Comparison of ENCODE assay signal across 19 cellular contexts in the genomic region with DNA sequence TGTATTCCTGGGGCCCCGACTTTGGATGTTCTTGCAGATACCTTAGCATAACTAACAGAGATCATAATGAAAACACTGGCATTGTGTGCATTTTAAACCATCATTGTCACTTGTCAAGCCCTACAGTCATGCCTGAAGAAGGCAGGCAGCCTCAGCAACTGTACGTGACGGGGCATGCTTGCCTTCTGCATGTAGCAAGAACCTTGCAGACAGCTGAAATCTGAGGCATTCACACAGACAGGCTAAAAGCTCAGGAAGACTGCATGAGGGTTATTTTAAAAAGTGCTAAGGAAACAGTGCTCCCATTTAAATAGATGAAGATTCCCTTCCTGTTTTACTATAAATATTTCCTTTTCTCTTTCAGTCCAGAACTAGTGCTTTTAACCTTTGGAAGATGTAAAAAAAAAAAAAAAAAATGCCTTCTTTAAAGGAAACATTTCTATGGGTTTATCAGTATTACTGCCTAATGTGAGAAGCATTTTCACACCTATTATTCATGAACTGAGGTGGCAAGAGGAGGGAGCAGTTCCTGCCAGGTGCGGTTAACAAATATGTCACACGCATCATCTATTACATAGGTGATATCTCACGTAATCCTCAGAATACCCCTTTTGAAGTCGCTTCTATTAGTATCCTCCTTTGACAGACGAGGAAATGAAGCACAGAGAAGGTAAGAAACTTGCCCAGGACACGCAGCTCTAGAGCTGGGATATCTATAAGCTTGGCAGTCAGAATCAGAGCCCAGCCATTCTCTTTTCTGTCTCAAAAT.
DNase-seq lines count a peak whose midpoint lies in the region; ATAC-seq and TF ChIP-seq lines count a peak whose summit lies in the region.
"Had no signal": no experiment of that assay in that cellular context is flagged by ENCODE, and none has a peak within 500 bp of the region (broad histone marks: within the 10 kb centered on the region; RNA-seq: fewer than 3 reads in every experiment).

No MANE protein-coding gene starts in this region.

- H3K4me1 Mint-ChIP-seq in activated T-helper 17 cell treated with anti-CD3 and anti-CD28 coated beads, Interleukin-2, amount 50 U/mL, for 72 hours, result peaks cover 17% of the 10 kb centered on the region
- H3K4me1 Mint-ChIP-seq: B cell; stimulated activated memory B cell treated with anti-CD40 and anti-IgM and Interleukin-4, amounts not matched to agents 10 μg/mL and 1 μg/mL and 100 μg/mL, for 72 hours had no signal

- peak; percentile 25 for DNase-seq in stimulated activated CD8-positive, alpha-beta memory T cell treated with anti-CD3 and anti-CD28 coated beads, Interleukin-12 subunit alpha, Interleukin-12 subunit beta, amount 100 ng/mL, for 4 hours (ENCODE audit: low read depth)
- no peak for DNase-seq in stimulated activated CD8-positive, alpha-beta memory T cell treated with anti-CD3 and anti-CD28 coated beads, Interleukin-4, amount 100 ng/mL, for 48 hours
- DNase-seq in GM20000 (ENCODE audit: low spot score) (no peak), G401 (ENCODE audit: low spot score) (no peak), dedifferentiated amniotic fluid mesenchymal stem cell (ENCODE audit: extremely low spot score) (no peak)
- DNase-seq: activated effector memory CD4-positive, alpha-beta T cell treated with Interleukin-2 at 50 U/mL for 16 hours; caudate nucleus; mesenchymal stem cell; NCI-H2081; NCI-H526; sigmoid colon; uterus; WERI-Rb-1 had no signal

- in situ Hi-C loops in G401 (cut with HindIII; ENCODE audit: low sequenced_read_pairs), result no loop called here

- H3K27ac Mint-ChIP-seq in activated T-helper 17 cell treated with anti-CD3 and anti-CD28 coated beads, Interleukin-2, amount 50 U/mL, for 72 hours, result peak overlapping the region; percentile 78
- H3K27ac Mint-ChIP-seq: B cell; GM23338; stimulated activated memory B cell treated with anti-CD40 and anti-IgM and Interleukin-4, amounts not matched to agents 10 μg/mL and 1 μg/mL and 100 μg/mL, for 72 hours had no signal

- TF ChIP-seq CTCF in GM20000 (IDR thresholded peaks at IDR 0.05; ENCODE audit: extremely low read depth, missing control alignments), result no peak

- peak overlapping the region; percentile 4 for H3K4me3 Mint-ChIP-seq in activated T-helper 17 cell treated with anti-CD3 and anti-CD28 coated beads, Interleukin-2, amount 50 U/mL, for 72 hours
- H3K4me3 Mint-ChIP-seq: B cell; GM23338; stimulated activated memory B cell treated with anti-CD40 and anti-IgM and Interleukin-4, amounts not matched to agents 10 μg/mL and 1 μg/mL and 100 μg/mL, for 72 hours had no signal

- ATAC-seq in activated T-helper 17 cell treated with anti-CD3 and anti-CD28 coated beads, Interleukin-2, amount 50 U/mL, for 72 hours (replicated peaks), result peak; percentile 25
- ATAC-seq in esophagus mucosa, result peak; percentile 85
- no peak for ATAC-seq in HG03354 (IDR thresholded peaks at IDR 0.05; ENCODE audit: poor library complexity, severe bottlenecking, unreplicated experiment)
- ATAC-seq: GM23338; stimulated activated memory B cell treated with anti-CD40 and anti-IgM and Interleukin-4, amounts not matched to agents 10 μg/mL and 1 μg/mL and 100 μg/mL, for 72 hours had no signal

- no peaks in the 10 kb centered on the region for H3K36me3 Mint-ChIP-seq in activated T-helper 17 cell treated with anti-CD3 and anti-CD28 coated beads, Interleukin-2, amount 50 U/mL, for 72 hours (ENCODE audit: low read depth)
- H3K36me3 Mint-ChIP-seq: stimulated activated memory B cell treated with anti-CD40 and anti-IgM and Interleukin-4, amounts not matched to agents 10 μg/mL and 1 μg/mL and 100 μg/mL, for 72 hours had no signal

- no peaks in the 10 kb centered on the region for H3K27me3 Mint-ChIP-seq in activated T-helper 17 cell treated with anti-CD3 and anti-CD28 coated beads, Interleukin-2, amount 50 U/mL, for 72 hours

- H3K9me3 Mint-ChIP-seq in activated T-helper 17 cell treated with anti-CD3 and anti-CD28 coated beads, Interleukin-2, amount 50 U/mL, for 72 hours, result no peaks in the 10 kb centered on the region
- H3K9me3 Mint-ChIP-seq: GM23338; stimulated activated memory B cell treated with anti-CD40 and anti-IgM and Interleukin-4, amounts not matched to agents 10 μg/mL and 1 μg/mL and 100 μg/mL, for 72 hours had no signal
